In genomic region chr2:23940262-23940975, GRCh38 we compare ENCODE assay signal across 8 cellular contexts. TPM values are rescaled to one million over a fixed set of nuclear protein-coding genes. Genes with fewer than 3 reads are reported as not detected.
DNase-seq lines count a peak whose midpoint lies in the region; ATAC-seq lines count a peak whose summit lies in the region.

UBXN2A (plus strand) TSS chr2:23940463; CDS start chr2:23958315, 17,852 bp downstream.

- peak; percentile 66 to 84 (median 77) for DNase-seq in CD4-positive, CD25-positive, alpha-beta regulatory T cell
- DNase-seq in NCI-H82 treated with DMSO at 0.1 percent for 48 hours (lab: John Stamatoyannopoulos, UW; ENCODE audit: unreplicated experiment) (peak; percentile 37), memory B cell (ENCODE audit: low spot score in 2 of 2) (peak; percentile 76 to 86)
- peak; percentile 77 for DNase-seq in activated CD8-positive, alpha-beta T cell treated with anti-CD3 and anti-CD28 coated beads, Interleukin-2, amount 10 ng/mL, durations not matched to agents 7 days and 5 days
- peak; percentile 65 to 78 (median 76) for DNase-seq in effector memory CD8-positive, alpha-beta T cell
- peak; percentile 45 for DNase-seq in stimulated activated CD8-positive, alpha-beta memory T cell treated with anti-CD3 and anti-CD28 coated beads, Interleukin-12 subunit alpha, Interleukin-12 subunit beta, amount 100 ng/mL, for 24 hours (ENCODE audit: extremely low read depth)

- H3K36me3 ChIP-seq in CD4-positive, CD25-positive, alpha-beta regulatory T cell (ENCODE audit: control insufficient read depth, insufficient read depth, low read length) = no peaks in the 10 kb centered on the region

- CTCF ChIA-PET in activated CD8-positive, alpha-beta T cell treated with anti-CD3 and anti-CD28 coated beads, Interleukin-2, amount 10 ng/mL, durations not matched to agents 7 days and 5 days (lab: Charles Lee) = interaction anchor here (0.9 to 3.6 kb wide), 5 partner anchors 14 to 136 kb away, joined by 3 to 48 read pairs (median 7); partner anchors contain the start of genes ATAD2B and SF3B6

- peak within 1 kb of the TSS; percentile 68 for H3K27ac ChIP-seq in CD4-positive, CD25-positive, alpha-beta regulatory T cell (ENCODE audit: insufficient read depth, low read length, poor library complexity, severe bottlenecking)

- peaks cover 4% of the 10 kb centered on the region for H3K36me3 Mint-ChIP-seq in CD4-positive, CD25-positive, alpha-beta regulatory T cell
- H3K36me3 Mint-ChIP-seq in activated CD8-positive, alpha-beta T cell treated with anti-CD3 and anti-CD28 coated beads, Interleukin-2, amount 10 ng/mL, durations not matched to agents 7 days and 5 days (ENCODE audit: low read depth) = peaks cover 7% of the 10 kb centered on the region
- H3K36me3 Mint-ChIP-seq in effector memory CD8-positive, alpha-beta T cell (ENCODE audit: insufficient read depth) = peaks cover 6% of the 10 kb centered on the region
- no peaks in the 10 kb centered on the region for H3K36me3 Mint-ChIP-seq in memory B cell

- peaks cover 4% of the 10 kb centered on the region for H3K27me3 Mint-ChIP-seq in CD4-positive, CD25-positive, alpha-beta regulatory T cell
- H3K27me3 Mint-ChIP-seq in activated CD8-positive, alpha-beta T cell treated with anti-CD3 and anti-CD28 coated beads, Interleukin-2, amount 10 ng/mL, durations not matched to agents 7 days and 5 days (ENCODE audit: low read depth) = peaks cover 9% of the 10 kb centered on the region
- peaks cover 6 to 7% of the 10 kb centered on the region in 2 donors for H3K27me3 Mint-ChIP-seq in effector memory CD8-positive, alpha-beta T cell
- no peaks in the 10 kb centered on the region for H3K27me3 Mint-ChIP-seq in memory B cell

- H3K9me3 ChIP-seq in CD4-positive, CD25-positive, alpha-beta regulatory T cell (ENCODE audit: control insufficient read depth in 2 of 2, low read length in 2 of 2) = no peaks in the 10 kb centered on the region

- peak within 1 kb of the TSS; percentile 92 to 98 (median 94) for H3K27ac Mint-ChIP-seq in CD4-positive, CD25-positive, alpha-beta regulatory T cell
- peak within 1 kb of the TSS; percentile 85 for H3K27ac Mint-ChIP-seq in activated CD8-positive, alpha-beta T cell treated with anti-CD3 and anti-CD28 coated beads, Interleukin-2, amount 10 ng/mL, durations not matched to agents 7 days and 5 days
- H3K27ac Mint-ChIP-seq in effector memory CD8-positive, alpha-beta T cell = peak within 1 kb of the TSS; percentile 87 to 91
- peak within 1 kb of the TSS; percentile 86 for H3K27ac Mint-ChIP-seq in memory B cell

- H3K4me3 ChIP-seq in CD4-positive, CD25-positive, alpha-beta regulatory T cell (ENCODE audit: low read depth, low read length) = peak within 1 kb of the TSS; percentile 93

- H3K4me3 Mint-ChIP-seq in CD4-positive, CD25-positive, alpha-beta regulatory T cell = peak within 1 kb of the TSS; percentile 94 to 97 (median 96)
- H3K4me3 Mint-ChIP-seq in activated CD8-positive, alpha-beta T cell treated with anti-CD3 and anti-CD28 coated beads, Interleukin-2, amount 10 ng/mL, durations not matched to agents 7 days and 5 days = peak within 1 kb of the TSS; percentile 86
- H3K4me3 Mint-ChIP-seq in effector memory CD8-positive, alpha-beta T cell = peak within 1 kb of the TSS; percentile 82 to 93
- peak within 1 kb of the TSS; percentile 95 for H3K4me3 Mint-ChIP-seq in memory B cell

- POLR2A ChIA-PET in activated CD8-positive, alpha-beta T cell treated with anti-CD3 and anti-CD28 coated beads, Interleukin-2, amount 10 ng/mL, durations not matched to agents 7 days and 5 days (lab: Charles Lee) = interaction anchor here (0.6 to 5.8 kb wide), 10 partner anchors 13 to 136 kb away, joined by 3 to 145 read pairs (median 3); partner anchors contain the start of genes ATAD2B, SF3B6 and WDCP

- ATAC-seq in CD4-positive, CD25-positive, alpha-beta regulatory T cell (ENCODE audit: low read depth in 2 of 2) = peak; percentile 85 to 89
- ATAC-seq in GM19328 (IDR thresholded peaks at IDR 0.05; ENCODE audit: unreplicated experiment) (peak; percentile 65), HG03457 (IDR thresholded peaks at IDR 0.05; ENCODE audit: unreplicated experiment) (peak; percentile 67), memory B cell (ENCODE audit: low read depth) (peak; percentile 88)
- peak; percentile 87 for ATAC-seq in activated CD8-positive, alpha-beta T cell treated with anti-CD3 and anti-CD28 coated beads, Interleukin-2, amount 10 ng/mL, durations not matched to agents 7 days and 5 days
- peak; percentile 88 for ATAC-seq in effector memory CD8-positive, alpha-beta T cell (replicated peaks)

- peaks cover 15% of the 10 kb centered on the region for H3K4me1 ChIP-seq in CD4-positive, CD25-positive, alpha-beta regulatory T cell (ENCODE audit: control insufficient read depth, insufficient read depth, low read length, poor library complexity, severe bottlenecking)

- peaks cover 0 to 2% (median 0%) of the 10 kb centered on the region in 7 donors for H3K9me3 Mint-ChIP-seq in CD4-positive, CD25-positive, alpha-beta regulatory T cell
- no peaks in the 10 kb centered on the region for H3K9me3 Mint-ChIP-seq in activated CD8-positive, alpha-beta T cell treated with anti-CD3 and anti-CD28 coated beads, Interleukin-2, amount 10 ng/mL, durations not matched to agents 7 days and 5 days (ENCODE audit: insufficient read depth)
- H3K9me3 Mint-ChIP-seq in effector memory CD8-positive, alpha-beta T cell = no peaks in the 10 kb centered on the region
- H3K9me3 Mint-ChIP-seq in memory B cell = no peaks in the 10 kb centered on the region

- H3K4me1 Mint-ChIP-seq in CD4-positive, CD25-positive, alpha-beta regulatory T cell = peaks cover 10 to 40% (median 29%) of the 10 kb centered on the region in 4 donors
- H3K4me1 Mint-ChIP-seq in activated CD8-positive, alpha-beta T cell treated with anti-CD3 and anti-CD28 coated beads, Interleukin-2, amount 10 ng/mL, durations not matched to agents 7 days and 5 days (ENCODE audit: low read depth) = peaks cover 26% of the 10 kb centered on the region
- peaks cover 17 to 33% of the 10 kb centered on the region in 2 donors for H3K4me1 Mint-ChIP-seq in effector memory CD8-positive, alpha-beta T cell (ENCODE audit: low read depth in 2 of 2)
- peaks cover 24% of the 10 kb centered on the region for H3K4me1 Mint-ChIP-seq in memory B cell

- no peaks in the 10 kb centered on the region for H3K27me3 ChIP-seq in CD4-positive, CD25-positive, alpha-beta regulatory T cell (ENCODE audit: control insufficient read depth, insufficient read depth, low read length)

RNA-seq across cellular contexts. Expression of gene UBXN2A, which starts in this region (rescaled TPM):
- 15.0 TPM for total RNA-seq in CD4-positive, CD25-positive, alpha-beta regulatory T cell
- 1 to 10 TPM; 7.7 to 9.8 (median 8.6) TPM for polyA plus RNA-seq in CD4-positive, CD25-positive, alpha-beta regulatory T cell
- 10 to 100 TPM; 13.0 to 14.3 TPM for total RNA-seq in activated CD8-positive, alpha-beta T cell treated with anti-CD3 and anti-CD28 coated beads, Interleukin-2, amount 10 ng/mL, durations not matched to agents 7 days and 5 days

Comparison
In these comparisons a context has a peak if more than half of its experiments do, and no peak if none do; other contexts are left out.
1. Peak in every context shown above with its lines: DNase-seq, ATAC-seq, H3K4me3 ChIP-seq and H3K27ac ChIP-seq.